ENCODE assay signal across 1 cellular context in the genomic region with DNA sequence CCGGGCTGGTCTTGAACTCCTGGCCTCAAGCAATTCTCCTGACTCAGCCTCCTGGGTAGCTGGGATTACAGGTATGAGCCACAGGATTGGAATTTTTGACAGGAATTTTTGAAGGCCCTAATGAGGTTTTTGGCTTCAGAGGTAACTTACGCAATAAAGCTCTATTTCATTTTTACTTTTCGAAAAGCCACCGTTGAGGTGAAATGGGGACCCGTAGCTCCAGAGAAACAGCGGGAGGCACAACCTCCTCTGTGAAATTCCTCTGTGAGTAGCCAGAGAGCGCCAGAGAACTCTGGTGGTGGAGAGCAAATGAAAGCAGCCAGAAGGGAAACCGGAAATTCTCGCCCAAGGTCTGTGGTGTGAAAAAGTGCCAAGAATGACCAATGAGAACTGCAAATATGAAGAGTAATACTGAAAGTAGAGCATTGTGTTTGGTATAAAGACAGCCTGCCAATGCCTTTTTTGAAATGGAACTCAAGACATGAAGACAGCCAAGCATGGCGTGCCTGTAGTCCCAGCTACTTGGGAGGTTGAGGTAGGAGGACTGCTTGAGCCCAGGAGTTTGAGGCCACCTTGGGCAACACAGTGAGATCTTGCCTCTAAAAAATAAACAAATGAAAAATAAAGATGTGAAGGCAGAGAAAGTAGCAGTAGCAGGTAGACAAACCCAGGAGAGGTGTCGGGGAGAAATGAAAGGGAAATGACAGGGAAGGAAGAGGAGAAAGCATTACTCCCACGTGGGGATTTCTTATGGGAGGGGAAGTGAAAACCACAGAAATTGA.
TF ChIP-seq lines count a peak whose summit lies in the region.

No MANE protein-coding gene starts in this region.

TF ChIP-seq in K562, 482 proteins besides CTCF, POLR2A, EP300 and RAD21 (continued from another document):
- TF ChIP-seq ZNF197 (CRISPR knock-in tag; IDR thresholded peaks at IDR 0.05; ENCODE audit: low read depth) (no peak), TAF7 (tag; IDR thresholded peaks at IDR 0.05) (no peak), NFATC3 (IDR thresholded peaks at IDR 0.05) (no peak), PURB (CRISPR knock-in tag; IDR thresholded peaks at IDR 0.05; ENCODE audit: low read depth) (no peak), ZNF316 (IDR thresholded peaks at IDR 0.05) (peak; percentile 78), EGR1 (conservative IDR thresholded peaks at IDR 0.05) (no peak), ZNF431 (CRISPR knock-in tag; IDR thresholded peaks at IDR 0.05) (no peak), MTA1 (IDR thresholded peaks at IDR 0.05; ENCODE audit: borderline replicate concordance) (no peak; the same call in 1 of the 2 replicates), CEBPB (tag; IDR thresholded peaks at IDR 0.05) (peak; percentile 94), KDM5B (IDR thresholded peaks at IDR 0.05; ENCODE audit: insufficient replicate concordance, low read depth, low read length) (no peak), RCOR1 (IDR thresholded peaks at IDR 0.05; ENCODE audit: borderline replicate concordance in 1 of 2, low read depth in 2 of 2, low read length in 2 of 2) (peak in 1 of 2 experiments; percentile 47; a peak in 1 of 4 replicates), ZZZ3 (IDR thresholded peaks at IDR 0.05) (no peak), JUN (IDR thresholded peaks at IDR 0.05; ENCODE audit: borderline replicate concordance, low read depth, low read length) (peak; percentile 17; the same call in 1 of the 2 replicates), JUN (CRISPR knock-in tag; IDR thresholded peaks at IDR 0.05; ENCODE audit: borderline replicate concordance) (no peak), JUNB (CRISPR knock-in tag; conservative IDR thresholded peaks at IDR 0.05) (no peak)
- TF ChIP-seq, protein P1, sequence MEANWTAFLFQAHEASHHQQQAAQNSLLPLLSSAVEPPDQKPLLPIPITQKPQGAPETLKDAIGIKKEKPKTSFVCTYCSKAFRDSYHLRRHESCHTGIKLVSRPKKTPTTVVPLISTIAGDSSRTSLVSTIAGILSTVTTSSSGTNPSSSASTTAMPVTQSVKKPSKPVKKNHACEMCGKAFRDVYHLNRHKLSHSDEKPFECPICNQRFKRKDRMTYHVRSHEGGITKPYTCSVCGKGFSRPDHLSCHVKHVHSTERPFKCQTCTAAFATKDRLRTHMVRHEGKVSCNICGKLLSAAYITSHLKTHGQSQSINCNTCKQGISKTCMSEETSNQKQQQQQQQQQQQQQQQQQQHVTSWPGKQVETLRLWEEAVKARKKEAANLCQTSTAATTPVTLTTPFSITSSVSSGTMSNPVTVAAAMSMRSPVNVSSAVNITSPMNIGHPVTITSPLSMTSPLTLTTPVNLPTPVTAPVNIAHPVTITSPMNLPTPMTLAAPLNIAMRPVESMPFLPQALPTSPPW (CRISPR knock-in tag; IDR thresholded peaks at IDR 0.05), result 0 out of 2 replicates have a peak, but pooled peaks have one; percentile 13
- TF ChIP-seq, protein P2, sequence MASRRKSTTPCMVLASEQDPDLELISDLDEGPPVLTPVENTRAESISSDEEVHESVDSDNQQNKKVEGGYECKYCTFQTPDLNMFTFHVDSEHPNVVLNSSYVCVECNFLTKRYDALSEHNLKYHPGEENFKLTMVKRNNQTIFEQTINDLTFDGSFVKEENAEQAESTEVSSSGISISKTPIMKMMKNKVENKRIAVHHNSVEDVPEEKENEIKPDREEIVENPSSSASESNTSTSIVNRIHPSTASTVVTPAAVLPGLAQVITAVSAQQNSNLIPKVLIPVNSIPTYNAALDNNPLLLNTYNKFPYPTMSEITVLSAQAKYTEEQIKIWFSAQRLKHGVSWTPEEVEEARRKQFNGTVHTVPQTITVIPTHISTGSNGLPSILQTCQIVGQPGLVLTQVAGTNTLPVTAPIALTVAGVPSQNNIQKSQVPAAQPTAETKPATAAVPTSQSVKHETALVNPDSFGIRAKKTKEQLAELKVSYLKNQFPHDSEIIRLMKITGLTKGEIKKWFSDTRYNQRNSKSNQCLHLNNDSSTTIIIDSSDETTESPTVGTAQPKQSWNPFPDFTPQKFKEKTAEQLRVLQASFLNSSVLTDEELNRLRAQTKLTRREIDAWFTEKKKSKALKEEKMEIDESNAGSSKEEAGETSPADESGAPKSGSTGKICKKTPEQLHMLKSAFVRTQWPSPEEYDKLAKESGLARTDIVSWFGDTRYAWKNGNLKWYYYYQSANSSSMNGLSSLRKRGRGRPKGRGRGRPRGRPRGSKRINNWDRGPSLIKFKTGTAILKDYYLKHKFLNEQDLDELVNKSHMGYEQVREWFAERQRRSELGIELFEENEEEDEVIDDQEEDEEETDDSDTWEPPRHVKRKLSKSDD (conservative IDR thresholded peaks at IDR 0.05; ENCODE audit: low read length), result no peak
- TF ChIP-seq, protein P3, sequence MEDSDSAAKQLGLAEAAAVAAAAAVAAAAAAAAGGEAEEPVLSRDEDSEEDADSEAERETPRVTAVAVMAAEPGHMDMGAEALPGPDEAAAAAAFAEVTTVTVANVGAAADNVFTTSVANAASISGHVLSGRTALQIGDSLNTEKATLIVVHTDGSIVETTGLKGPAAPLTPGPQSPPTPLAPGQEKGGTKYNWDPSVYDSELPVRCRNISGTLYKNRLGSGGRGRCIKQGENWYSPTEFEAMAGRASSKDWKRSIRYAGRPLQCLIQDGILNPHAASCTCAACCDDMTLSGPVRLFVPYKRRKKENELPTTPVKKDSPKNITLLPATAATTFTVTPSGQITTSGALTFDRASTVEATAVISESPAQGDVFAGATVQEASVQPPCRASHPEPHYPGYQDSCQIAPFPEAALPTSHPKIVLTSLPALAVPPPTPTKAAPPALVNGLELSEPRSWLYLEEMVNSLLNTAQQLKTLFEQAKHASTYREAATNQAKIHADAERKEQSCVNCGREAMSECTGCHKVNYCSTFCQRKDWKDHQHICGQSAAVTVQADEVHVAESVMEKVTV (CRISPR knock-in tag; IDR thresholded peaks at IDR 0.05), result peak; percentile 79
